Comparison of ENCODE assay signal across 10 cellular contexts in genomic region chr10:3071405-3072198, GRCh38. TPM values are rescaled to one million over a fixed set of nuclear protein-coding genes. Genes with fewer than 3 reads are reported as not detected.
DNase-seq lines count a peak whose midpoint lies in the region; ATAC-seq, FAIRE-seq and TF ChIP-seq lines count a peak whose summit lies in the region.
"Had no signal": no experiment of that assay in that cellular context is flagged by ENCODE, and none has a peak within 500 bp of the region (broad histone marks: within the 10 kb centered on the region; RNA-seq: fewer than 3 reads in every experiment).

No MANE protein-coding gene starts in this region.

- H3K9ac ChIP-seq in smooth muscle cell (ENCODE audit: low read depth) = no peak overlapping the region

- in situ Hi-C loops in brain microvascular endothelial cell (cut with HindIII; ENCODE audit: low pct_ligation_motif_present, low sequenced_read_pairs) = no loop called here

- H3K36me3 Mint-ChIP-seq in glutamatergic neuron (ENCODE audit: unreplicated experiment) = no peaks in the 10 kb centered on the region

- H3K27ac ChIP-seq in brain microvascular endothelial cell = peak overlapping the region; percentile 86
- peak overlapping the region; percentile 78 for H3K27ac ChIP-seq in smooth muscle cell (ENCODE audit: low read depth)
- H3K27ac ChIP-seq: upper lobe of left lung had no signal

- no peak for TF ChIP-seq POLR2A in GM12892 (IDR thresholded peaks at IDR 0.05; ENCODE audit: low read depth, low read length)

- no peaks in the 10 kb centered on the region for H3K27me3 ChIP-seq in brain microvascular endothelial cell (replicated peaks)
- H3K27me3 ChIP-seq in smooth muscle cell (ENCODE audit: low read depth) = no peaks in the 10 kb centered on the region

- H3K9me3 ChIP-seq in smooth muscle cell (replicated peaks; ENCODE audit: low read depth) = no peaks in the 10 kb centered on the region
- H3K9me3 ChIP-seq: upper lobe of left lung had no signal

- 86% methylated on average over 13 of the region's 13 CpGs for WGBS in smooth muscle cell (ENCODE audit: low lambda C conversion rate)

- no peaks in the 10 kb centered on the region for H3K4me1 Mint-ChIP-seq in glutamatergic neuron (ENCODE audit: low read depth, unreplicated experiment)

- TF ChIP-seq CTCF in brain microvascular endothelial cell (IDR thresholded peaks at IDR 0.05; ENCODE audit: low read depth, low read length, missing control alignments) (no peak), smooth muscle cell (IDR thresholded peaks at IDR 0.05; ENCODE audit: borderline replicate concordance, insufficient read depth, poor library complexity, severe bottlenecking) (no peak), glutamatergic neuron (IDR thresholded peaks at IDR 0.05; ENCODE audit: partially characterized antibody, unreplicated experiment) (no peak)

- H3K4me2 ChIP-seq in smooth muscle cell = peak overlapping the region; percentile 94

- H3K4me3 Mint-ChIP-seq in glutamatergic neuron (ENCODE audit: unreplicated experiment) = no peak overlapping the region

- H3K27me3 Mint-ChIP-seq in glutamatergic neuron (ENCODE audit: unreplicated experiment) = peaks cover 6% of the 10 kb centered on the region

- H3K4me3 ChIP-seq in brain microvascular endothelial cell (ENCODE audit: low read depth, low read length) (no peak overlapping the region), smooth muscle cell (no peak overlapping the region)
- H3K4me3 ChIP-seq: upper lobe of left lung had no signal

- H3F3A ChIP-seq in smooth muscle cell (ENCODE audit: low read depth) = peaks cover 9% of the 10 kb centered on the region

- peaks cover 50% of the 10 kb centered on the region for H4K20me1 ChIP-seq in smooth muscle cell (ENCODE audit: low read depth)

- peak; percentile 60 for FAIRE-seq in GM12892 (lab: Jason Lieb, UNC)

- H2AFZ ChIP-seq in smooth muscle cell (ENCODE audit: low read depth) = no peak overlapping the region

- no peak for DNase-seq in GM12892 (ENCODE audit: insufficient read length)
- peak; percentile 96 for DNase-seq in RPMI7951 (ENCODE audit: low read depth)
- peak; percentile 92 for DNase-seq in brain microvascular endothelial cell
- DNase-seq in smooth muscle cell (lab: John Stamatoyannopoulos, UW; ENCODE audit: unreplicated experiment) = no peak
- no peak for DNase-seq in glutamatergic neuron
- no peak for DNase-seq in RPMI8226
- DNase-seq in HuH-7.5 (ENCODE audit: low spot score) = no peak
- DNase-seq: NCI-H1105 had no signal

- peaks cover 10% of the 10 kb centered on the region for H3K4me1 ChIP-seq in smooth muscle cell (ENCODE audit: low read depth)

- peaks cover 85% of the 10 kb centered on the region for H3K79me2 ChIP-seq in smooth muscle cell (ENCODE audit: low read depth)

- H3K36me3 ChIP-seq in brain microvascular endothelial cell (replicated peaks) = peaks cover 12% of the 10 kb centered on the region
- H3K36me3 ChIP-seq in smooth muscle cell (ENCODE audit: low read depth) = no peaks in the 10 kb centered on the region
- H3K36me3 ChIP-seq: upper lobe of left lung had no signal

- H3K9me3 Mint-ChIP-seq in glutamatergic neuron (ENCODE audit: unreplicated experiment) = peaks cover 4% of the 10 kb centered on the region

- no peak for ATAC-seq in HG02970 (IDR thresholded peaks at IDR 0.05; ENCODE audit: low FRiP score, unreplicated experiment)

- no peak overlapping the region for H3K27ac Mint-ChIP-seq in glutamatergic neuron (ENCODE audit: unreplicated experiment)

RNA-seq across cellular contexts. Expression of gene PFKP, which starts 4.3 kb away (rescaled TPM):
- 162 TPM for polyA plus RNA-seq in GM12892 (2012; ENCODE audit: missing spikeins)
- 268 TPM in 2 replicates for total RNA-seq in RPMI7951 (2014; rRNA removed; shearing (Covaris generic))
- total RNA-seq in smooth muscle cell (178 and 183 TPM in 2 replicates), glutamatergic neuron (ENCODE audit: unreplicated experiment) (24.2 TPM)
- polyA plus RNA-seq in smooth muscle cell = 203 and 251 TPM in 2 replicates

Comparison
In these comparisons a context has a peak if more than half of its experiments do, and no peak if none do; other contexts are left out.
1. DNase-seq: peak in RPMI7951 (single experiment) and brain microvascular endothelial cell (single experiment); none in GM12892 (single experiment), smooth muscle cell (single experiment), glutamatergic neuron (single experiment), RPMI8226 (single experiment) and HuH-7.5 (single experiment).